ENCODE assay signal across 16 cellular contexts in genomic region chr4:25817059-25817681, GRCh38. TPM values are rescaled to one million over a fixed set of nuclear protein-coding genes. Genes with fewer than 3 reads are reported as not detected.
DNase-seq lines count a peak whose midpoint lies in the region; ATAC-seq and TF ChIP-seq lines count a peak whose summit lies in the region.
"Had no signal": no experiment of that assay in that cellular context is flagged by ENCODE, and none has a peak within 500 bp of the region (broad histone marks: within the 10 kb centered on the region; RNA-seq: fewer than 3 reads in every experiment).

No MANE protein-coding gene starts in this region.

- H3K4me1 ChIP-seq in left lung: peaks cover 3 to 19% of the 10 kb centered on the region in 2 donors

- no peak overlapping the region for H3K27ac ChIP-seq in left lung
- H3K27ac ChIP-seq: 22Rv1, heart right ventricle, VCaP had no signal

- H3K9me3 Mint-ChIP-seq in activated naive CD4-positive, alpha-beta T cell treated with anti-CD3 and anti-CD28 coated beads for 36 hours: no peaks in the 10 kb centered on the region
- H3K9me3 Mint-ChIP-seq: naive B cell had no signal

- no peaks in the 10 kb centered on the region for H3K9me3 ChIP-seq in left lung
- H3K9me3 ChIP-seq: heart right ventricle had no signal

- H3K27me3 ChIP-seq in left lung: no peaks in the 10 kb centered on the region
- H3K27me3 ChIP-seq: heart right ventricle had no signal

- H3K4me3 ChIP-seq in left lung: no peak overlapping the region
- H3K4me3 ChIP-seq: heart right ventricle had no signal

- peaks cover 3% of the 10 kb centered on the region for H3K4me1 Mint-ChIP-seq in activated naive CD4-positive, alpha-beta T cell treated with anti-CD3 and anti-CD28 coated beads for 36 hours (ENCODE audit: low read depth)

- peak overlapping the region; percentile 8 for H3K27ac Mint-ChIP-seq in activated naive CD4-positive, alpha-beta T cell treated with anti-CD3 and anti-CD28 coated beads for 36 hours

- DNase-seq in activated naive CD4-positive, alpha-beta T cell treated with anti-CD3 and anti-CD28 coated beads for 36 hours: no peak
- DNase-seq in activated naive CD4-positive, alpha-beta T cell treated with Interleukin-2 at 50 U/mL for 16 hours: no peak
- DNase-seq in amniotic epithelial cell (ENCODE audit: low read depth) (peak; percentile 80), hepatic stellate cell (ENCODE audit: low spot score) (peak; percentile 66), H4 (ENCODE audit: low spot score) (no peak), left lung (no peak), D341Med (ENCODE audit: low spot score) (no peak)
- DNase-seq: activated effector memory CD4-positive, alpha-beta T cell treated with Interleukin-2 at 50 U/mL for 16 hours; heart right ventricle; KG1; naive B cell had no signal

- peaks cover 40% of the 10 kb centered on the region for H3K36me3 Mint-ChIP-seq in activated naive CD4-positive, alpha-beta T cell treated with anti-CD3 and anti-CD28 coated beads for 36 hours (ENCODE audit: low read depth)

- CTCF ChIA-PET in activated naive CD4-positive, alpha-beta T cell treated with anti-CD3 and anti-CD28 coated beads for 36 hours (lab: Charles Lee): no interaction called here

- ATAC-seq in left lung (no peak), GM21786 (IDR thresholded peaks at IDR 0.05; ENCODE audit: unreplicated experiment) (no peak)
- ATAC-seq: heart right ventricle, left lobe of liver had no signal

- intact Hi-C loops in activated naive CD4-positive, alpha-beta T cell treated with anti-CD3 and anti-CD28 coated beads for 36 hours (cut with micrococcal nuclease): no loop called here
- intact Hi-C loops in left lung (cut with DNase I): no loop called here

- peaks cover 0 to 60% of the 10 kb centered on the region in 2 donors for H3K36me3 ChIP-seq in left lung

- TF ChIP-seq CTCF in left lung (IDR thresholded peaks at IDR 0.05): no peak

- H3K27me3 Mint-ChIP-seq in activated naive CD4-positive, alpha-beta T cell treated with anti-CD3 and anti-CD28 coated beads for 36 hours (ENCODE audit: low read depth): no peaks in the 10 kb centered on the region
- H3K27me3 Mint-ChIP-seq: brain, naive B cell had no signal

- H3K4me3 Mint-ChIP-seq in activated naive CD4-positive, alpha-beta T cell treated with anti-CD3 and anti-CD28 coated beads for 36 hours: no peak overlapping the region
- H3K4me3 Mint-ChIP-seq: brain, naive B cell had no signal

RNA-seq across cellular contexts. Expression of gene SEL1L3, which starts 45.6 kb away (rescaled TPM):
- 10 to 100 TPM; 32.3 to 38.2 TPM for total RNA-seq in activated naive CD4-positive, alpha-beta T cell treated with anti-CD3 and anti-CD28 coated beads for 36 hours
- 164 and 167 TPM in 2 replicates for total RNA-seq in H4 (2014; rRNA removed; shearing (Covaris generic))
- total RNA-seq in left lung: 100 to 1,000 TPM in 1 of 2 donors, 10 to 100 TPM in 1; 88.1 to 121 TPM

Comparison
In these comparisons a context has a peak if more than half of its experiments do, and no peak if none do; other contexts are left out.
1. DNase-seq: peak in amniotic epithelial cell (single experiment) and hepatic stellate cell (single experiment); none in activated naive CD4-positive, alpha-beta T cell treated with anti-CD3 and anti-CD28 coated beads for 36 hours (single experiment), activated naive CD4-positive, alpha-beta T cell treated with Interleukin-2 at 50 U/mL for 16 hours (single experiment), H4 (single experiment), left lung (0 of 2) and D341Med (single experiment).